25 cellular contexts compared by ENCODE assay signal in genomic region chr3:187360523-187361060, GRCh38. TPM values are rescaled to one million over a fixed set of nuclear protein-coding genes. Genes with fewer than 3 reads are reported as not detected.
DNase-seq lines count a peak whose midpoint lies in the region; ATAC-seq, FAIRE-seq and TF ChIP-seq lines count a peak whose summit lies in the region.
"Had no signal": no experiment of that assay in that cellular context is flagged by ENCODE, and none has a peak within 500 bp of the region (broad histone marks: within the 10 kb centered on the region; RNA-seq: fewer than 3 reads in every experiment).

No MANE protein-coding gene starts in this region.

- no peaks in the 10 kb centered on the region for H3K79me2 ChIP-seq in neural progenitor cell (ENCODE audit: low read depth)

- H2AFZ ChIP-seq in neural progenitor cell (replicated peaks) = no peak overlapping the region

- H3K36me3 ChIP-seq in endodermal cell (ENCODE audit: control insufficient read depth, insufficient read depth, low read length) (no peaks in the 10 kb centered on the region), neural progenitor cell (no peaks in the 10 kb centered on the region), pancreas (no peaks in the 10 kb centered on the region)
- H3K36me3 ChIP-seq: left ventricle myocardium inferior, tibial artery had no signal

- CTCF ChIA-PET in RWPE1 (lab: Yijun Ruan, JAX) = no interaction called here

- WGBS in endodermal cell (ENCODE audit: insufficient coverage in 1 of 2, insufficient read length in 1 of 2), 2 experiments = 21 to 50% methylated on average over 3 to 5 of the region's 5 CpGs
- 50 to 56% methylated on average over 5 of the region's 5 CpGs for WGBS in pancreas, 2 donors

- H4K20me1 ChIP-seq in neural progenitor cell (ENCODE audit: low read depth) = peaks cover 10% of the 10 kb centered on the region

- peak; percentile 3 for TF ChIP-seq CTCF in endodermal cell (conservative IDR thresholded peaks at IDR 0.05)
- TF ChIP-seq CTCF in neural progenitor cell (IDR thresholded peaks at IDR 0.05) = no peak
- no peak for TF ChIP-seq CTCF in RWPE1 (conservative IDR thresholded peaks at IDR 0.05; ENCODE audit: low read depth)
- TF ChIP-seq CTCF in pancreas (IDR thresholded peaks at IDR 0.05) = no peak

- H3K9me3 Mint-ChIP-seq in endodermal cell (no peaks in the 10 kb centered on the region), neural progenitor cell (no peaks in the 10 kb centered on the region)
- H3K9me3 Mint-ChIP-seq: activated naive CD4-positive, alpha-beta T cell treated with anti-CD3 and anti-CD28 coated beads, Interleukin-2, amount 50 U/mL, for 72 hours; T-cell had no signal

- DNase-seq in EH (ENCODE audit: low read depth) (peak; percentile 9), NCI-H1092 treated with DMSO at 0.1 percent for 48 hours (lab: John Stamatoyannopoulos, UW) (peak; percentile 53), endodermal cell (peak; percentile 69), neural progenitor cell (ENCODE audit: low spot score) (peak; percentile 17), RWPE1 (ENCODE audit: low spot score) (no peak), NCI-H2171 treated with DMSO at 0.1 percent for 48 hours (lab: John Stamatoyannopoulos, UW) (no peak), pancreas (no peak)
- no peak for DNase-seq in activated T-cell treated with anti-CD3 and anti-CD28 coated beads, Interleukin-2, amount 50 U/mL, for 48 hours
- DNase-seq: activated CD4-positive, alpha-beta T cell treated with anti-CD3 and anti-CD28 coated beads, Interleukin-2, amount 10 ng/mL, durations not matched to agents 24 days and 14 days; activated effector memory CD4-positive, alpha-beta T cell treated with Interleukin-2 at 50 U/mL for 16 hours; DMS153; effector CD4-positive, alpha-beta T cell; islet precursor cell; left ventricle myocardium inferior; NCI-H1417; NCI-H2029; NCI-H226; stimulated activated CD4-positive, alpha-beta T cell treated with anti-CD3 and anti-CD28 coated beads, Interleukin-2, amount 100 ng/mL, for 48 hours; T-cell; tibial artery had no signal

- H3K27ac Mint-ChIP-seq in endodermal cell (peak overlapping the region; percentile 38), neural progenitor cell (peak overlapping the region; percentile 42)
- H3K27ac Mint-ChIP-seq: activated CD4-positive, alpha-beta T cell treated with anti-CD3 and anti-CD28 coated beads, Interleukin-2, amount 10 ng/mL, durations not matched to agents 24 days and 14 days; activated naive CD4-positive, alpha-beta T cell treated with anti-CD3 and anti-CD28 coated beads, Interleukin-2, amount 50 U/mL, for 72 hours; T-cell had no signal

- intact Hi-C loops in pancreas (cut with DNase I) = no loop called here

- H3K9ac ChIP-seq in endodermal cell (ENCODE audit: extremely low read depth, low read length, poor library complexity, severe bottlenecking) (no peak overlapping the region), neural progenitor cell (no peak overlapping the region)

- no peak for ATAC-seq in pancreas
- ATAC-seq: activated naive CD4-positive, alpha-beta T cell treated with anti-CD3 and anti-CD28 coated beads, Interleukin-2, amount 50 U/mL, for 72 hours; sciatic nerve; T-cell had no signal

- peak overlapping the region; percentile 82 for H3K27ac ChIP-seq in endodermal cell (ENCODE audit: low read depth, low read length)
- H3K27ac ChIP-seq in neural progenitor cell = peak overlapping the region; percentile 3
- H3K27ac ChIP-seq in RWPE1 = no peak overlapping the region
- H3K27ac ChIP-seq in pancreas = no peak overlapping the region
- H3K27ac ChIP-seq: left ventricle myocardium inferior, tibial artery had no signal

- H3K36me3 Mint-ChIP-seq in endodermal cell (ENCODE audit: low read depth) (no peaks in the 10 kb centered on the region), neural progenitor cell (no peaks in the 10 kb centered on the region)
- H3K36me3 Mint-ChIP-seq: activated naive CD4-positive, alpha-beta T cell treated with anti-CD3 and anti-CD28 coated beads, Interleukin-2, amount 50 U/mL, for 72 hours; T-cell had no signal

- H3K27me3 ChIP-seq in endodermal cell (ENCODE audit: control insufficient read depth, insufficient read depth, low read length, poor library complexity, severe bottlenecking) = no peaks in the 10 kb centered on the region
- H3K27me3 ChIP-seq in neural progenitor cell = peaks cover 19% of the 10 kb centered on the region
- H3K27me3 ChIP-seq in pancreas = no peaks in the 10 kb centered on the region
- H3K27me3 ChIP-seq: tibial artery had no signal

- H3K4me2 ChIP-seq in neural progenitor cell = peak overlapping the region; percentile 63

- H3K9me3 ChIP-seq in endodermal cell (ENCODE audit: control insufficient read depth, low read length) = no peaks in the 10 kb centered on the region
- no peaks in the 10 kb centered on the region for H3K9me3 ChIP-seq in neural progenitor cell (ENCODE audit: low read depth)
- no peaks in the 10 kb centered on the region for H3K9me3 ChIP-seq in pancreas
- H3K9me3 ChIP-seq: left ventricle myocardium inferior, tibial artery had no signal

- H3K4me1 Mint-ChIP-seq in endodermal cell = peaks cover 60% of the 10 kb centered on the region
- H3K4me1 Mint-ChIP-seq in neural progenitor cell = peaks cover 29% of the 10 kb centered on the region
- H3K4me1 Mint-ChIP-seq: T-cell had no signal

- no peaks in the 10 kb centered on the region for H3K27me3 Mint-ChIP-seq in endodermal cell (ENCODE audit: insufficient read depth)
- H3K27me3 Mint-ChIP-seq in neural progenitor cell (ENCODE audit: insufficient read depth, low read depth) = peaks cover under 1% of the 10 kb centered on the region
- H3K27me3 Mint-ChIP-seq: T-cell had no signal

- peaks cover 14% of the 10 kb centered on the region for H3F3A ChIP-seq in neural progenitor cell (ENCODE audit: low read depth)

- H3K4me3 ChIP-seq in endodermal cell (ENCODE audit: low read length) (peak overlapping the region; percentile 22), neural progenitor cell (no peak overlapping the region), pancreas (no peak overlapping the region)
- H3K4me3 ChIP-seq: left ventricle myocardium inferior, tibial artery had no signal

- H3K4me3 Mint-ChIP-seq in endodermal cell (peak overlapping the region; percentile 19), neural progenitor cell (no peak overlapping the region)
- H3K4me3 Mint-ChIP-seq: activated CD4-positive, alpha-beta T cell treated with anti-CD3 and anti-CD28 coated beads, Interleukin-2, amount 10 ng/mL, durations not matched to agents 24 days and 14 days; T-cell had no signal

- FAIRE-seq in pancreas (lab: Jason Lieb, UNC) = no peak
- FAIRE-seq: bronchial epithelial cell, colon, G401.6 had no signal

- H3K4me1 ChIP-seq in endodermal cell (ENCODE audit: control insufficient read depth, insufficient read depth, low read length) (peaks cover 35% of the 10 kb centered on the region), neural progenitor cell (peaks cover 32% of the 10 kb centered on the region), pancreas (no peaks in the 10 kb centered on the region)
- H3K4me1 ChIP-seq: tibial artery had no signal

- POLR2A ChIA-PET in RWPE1 (lab: Yijun Ruan, JAX; ENCODE audit: low non-redundant PET) = no interaction called here

RNA-seq across cellular contexts. Expression of gene RTP4, which starts 7.6 kb away (rescaled TPM):
- not detected for total RNA-seq in endodermal cell
- polyA plus RNA-seq in endodermal cell (2013, experiment 1 of 2) = not detected
- polyA plus RNA-seq in endodermal cell (2013, experiment 2 of 2) = not detected
- total RNA-seq in neural progenitor cell (ENCODE audit: low replicate concordance) = not detected in 2 replicates
- total RNA-seq in pancreas = 1 to 10 TPM in 5 of 6 donors, under 1 TPM in 1; 0.95 to 5.5 (median 1.7) TPM
- polyA plus RNA-seq in pancreas = 1 to 10 TPM; 3.1 to 3.2 TPM

Comparison
In these comparisons a context has a peak if more than half of its experiments do, and no peak if none do; other contexts are left out.
1. DNase-seq: peak in EH (single experiment), NCI-H1092 treated with DMSO at 0.1 percent for 48 hours (single experiment), endodermal cell (single experiment) and neural progenitor cell (single experiment); none in activated T-cell treated with anti-CD3 and anti-CD28 coated beads, Interleukin-2, amount 50 U/mL, for 48 hours (0 of 2), RWPE1 (single experiment), NCI-H2171 treated with DMSO at 0.1 percent for 48 hours (single experiment) and pancreas (0 of 6).
2. H3K27ac ChIP-seq: peak in endodermal cell (single experiment) and neural progenitor cell (single experiment); none in RWPE1 (single experiment) and pancreas (0 of 4).